8 cellular contexts compared by ENCODE assay signal in the genomic region with DNA sequence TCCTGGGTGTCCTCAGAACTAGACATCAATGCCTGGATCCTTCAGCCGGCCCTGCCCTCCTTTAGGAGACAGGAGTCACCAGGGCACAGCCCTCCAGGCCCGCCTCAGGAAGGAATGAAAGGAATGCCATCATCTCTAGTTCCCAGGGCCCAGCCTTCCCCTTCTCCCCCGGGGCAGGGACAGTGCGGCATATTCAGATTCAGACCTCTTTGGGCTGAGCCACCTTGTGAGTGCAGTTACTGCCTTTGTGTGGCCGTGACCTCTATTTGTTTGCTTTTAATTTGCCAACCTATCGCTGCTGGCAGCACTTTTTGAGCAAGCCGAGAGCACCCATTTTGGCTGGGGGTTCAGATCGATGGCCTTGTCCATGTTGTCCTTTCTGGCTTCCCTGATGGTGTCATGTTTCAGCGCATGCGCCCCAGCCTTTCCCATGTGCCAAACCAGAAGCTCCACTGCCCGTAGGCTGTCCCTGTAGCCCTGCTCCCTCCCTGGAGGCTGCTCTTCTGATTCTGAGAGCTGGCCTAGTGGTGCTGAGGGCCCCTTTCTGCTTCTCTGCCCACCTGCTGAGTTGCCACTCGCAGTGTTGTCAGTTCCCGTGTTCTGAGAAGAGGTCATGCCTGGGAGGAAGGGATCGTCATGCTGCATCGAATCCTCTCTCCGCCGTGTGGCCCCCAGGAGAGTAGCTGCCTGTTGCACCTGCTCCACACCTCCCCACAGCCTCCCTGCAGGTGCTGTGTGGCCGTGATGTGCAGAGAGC. TPM values are rescaled to one million over a fixed set of nuclear protein-coding genes. Genes with fewer than 3 reads are reported as not detected.
A peak's percentile ranks its signal among the peaks of the same experiment; 100 is the strongest.
DNase-seq lines count a peak whose midpoint lies in the region; ATAC-seq, FAIRE-seq and TF ChIP-seq lines count a peak whose summit lies in the region.

No MANE protein-coding gene starts in this region.

- no peak for TF ChIP-seq RAD21 in K562 (CRISPR knock-in tag; conservative IDR thresholded peaks at IDR 0.05 in 1 of 2, IDR thresholded peaks at IDR 0.05 in 1 of 2)

- H3K36me3 ChIP-seq in K562 (ENCODE audit: control insufficient read depth, insufficient read depth, low read length) (peaks cover 74% of the 10 kb centered on the region), aorta (ENCODE audit: control insufficient read depth in 1 of 2, insufficient read depth in 2 of 2, low read length in 1 of 2) (no peaks in the 10 kb centered on the region)

- no peak for FAIRE-seq in K562 (lab: Jason Lieb, UNC)

- no peaks in the 10 kb centered on the region for H3K27me3 ChIP-seq in K562 (ENCODE audit: control insufficient read depth in 2 of 2, insufficient read depth in 2 of 2, low read length in 2 of 2)
- H3K27me3 ChIP-seq in aorta (ENCODE audit: control insufficient read depth in 1 of 2, insufficient read depth in 2 of 2, low read length in 1 of 2) = no peaks in the 10 kb centered on the region

- in situ Hi-C loops in K562 (cut with MboI) = no loop called here

- POLR2A ChIA-PET in K562 (lab: Yijun Ruan, JAX) = interaction anchor here (0.6 to 2.1 kb wide), 7 partner anchors 9 to 205 kb away, joined by 3 to 9 read pairs (median 3); a partner anchor contains a TSS
- POLR2A ChIA-PET in GM10248 (lab: Yijun Ruan, JAX) = interaction anchor here (0.5 kb wide), 1 partner anchor 31 kb away, joined by 3 read pairs; no protein-coding TSS in a partner anchor

- H3K4me3 ChIP-seq in K562 (no peak overlapping the region), aorta (ENCODE audit: low read length in 2 of 2) (no peak overlapping the region)

- BruUV-seq in K562 (replicated peaks; lab: Mats Ljungman, UMichigan) = no TSS peak

- H4K20me1 ChIP-seq in K562 (replicated peaks; ENCODE audit: control insufficient read depth, insufficient read depth, low read length) = 0 out of 2 replicates have a peak, but pooled peaks cover 7% of the 10 kb centered on the region

- H3K27ac ChIP-seq in K562 (ENCODE audit: extremely low read depth, low read depth, low read length) (no peak overlapping the region), aorta (ENCODE audit: low read depth in 1 of 2, low read length in 2 of 2) (no peak overlapping the region)

- H2AFZ ChIP-seq in K562 (ENCODE audit: low read depth, low read length) = no peak overlapping the region

- H3K4me2 ChIP-seq in K562 (ENCODE audit: insufficient read depth, low read length) = no peak overlapping the region

- no peak for TF ChIP-seq CTCF in K562 (IDR thresholded peaks at IDR 0.05 in 2 of 3, conservative IDR thresholded peaks at IDR 0.05 in 1 of 3; ENCODE audit: insufficient read depth in 2 of 3, low read depth in 1 of 3, low read length in 3 of 3)
- no peak for TF ChIP-seq CTCF in GM10248 (IDR thresholded peaks at IDR 0.05; ENCODE audit: control extremely low read depth, extremely low read depth, low read depth, missing control alignments)

- CTCF ChIA-PET in K562 (lab: Yijun Ruan, JAX; ENCODE audit: low intra/inter-chr PET ratio) (no interaction called here), GM10248 (lab: Yijun Ruan, JAX) (interaction anchor here (0.9 to 3.0 kb wide), 5 partner anchors 12 to 69 kb away, joined by 3 to 6 read pairs (median 3); a partner anchor contains a TSS)

- H3K9me3 ChIP-seq in K562 (replicated peaks; ENCODE audit: control insufficient read depth, insufficient read depth, low read depth, low read length) = no peaks in the 10 kb centered on the region
- no peaks in the 10 kb centered on the region for H3K9me3 ChIP-seq in aorta (ENCODE audit: control insufficient read depth, low read length)

- ATAC-seq in Right ventricle myocardium inferior (peak; percentile 77), K562 (no peak), aorta (ENCODE audit: low FRiP score) (peak; percentile 57), HG02885 (IDR thresholded peaks at IDR 0.05; ENCODE audit: poor library complexity, unreplicated experiment) (no peak)

- intact Hi-C loops in Right ventricle myocardium inferior (cut with DNase I) = no loop called here
- intact Hi-C loops in cardiac septum (cut with DNase I) = no loop called here
- intact Hi-C loops in K562 (cut with micrococcal nuclease) = no loop called here
- intact Hi-C loops in aorta (cut with DNase I) = no loop called here

- DNase-seq in Right ventricle myocardium inferior (ENCODE audit: missing footprints) (peak; percentile 79), cardiac septum (ENCODE audit: low spot score) (no peak), K562 (ENCODE audit: extremely low read depth in 1 of 4, low spot score in 3 of 4) (no peak), left kidney (ENCODE audit: low read depth, low spot score) (peak; percentile 95), aorta (peak in 1 of 2 donors; percentile 87), GM10248 (ENCODE audit: extremely low spot score) (no peak), glomerular visceral epithelial cell (ENCODE audit: extremely low spot score) (no peak)

- TF ChIP-seq POLR2A in K562 (conservative IDR thresholded peaks at IDR 0.05) = no peak

- no peak for TF ChIP-seq EP300 in K562 (IDR thresholded peaks at IDR 0.05; ENCODE audit: low read length)

- peak overlapping the region in 1 of 2 experiments; percentile 79; a peak in 2 of 4 replicates for H3K9ac ChIP-seq in K562 (ENCODE audit: insufficient read depth in 1 of 2, low read depth in 2 of 2, low read length in 2 of 2)

- WGBS in K562 (ENCODE audit: insufficient coverage, low coverage, missing lambda C conversion rate) = 80% methylated on average over 17 of the region's 18 CpGs
- 54 to 58% methylated on average over 18 of the region's 18 CpGs for WGBS in aorta, 2 donors

- no peaks in the 10 kb centered on the region for H3K9me1 ChIP-seq in K562 (ENCODE audit: control insufficient read depth, insufficient read depth, low read length)

- H3K79me2 ChIP-seq in K562 (ENCODE audit: control insufficient read depth, insufficient read depth, low read length) = no peaks in the 10 kb centered on the region

- H3K4me1 ChIP-seq in K562 (replicated peaks in 1 of 2; ENCODE audit: control insufficient read depth in 2 of 2, insufficient read depth in 2 of 2, low read length in 2 of 2) (peaks cover 14 to 16% of the 10 kb centered on the region in 2 experiments; a peak in 4 of 5 replicates), aorta (ENCODE audit: control insufficient read depth in 1 of 2, insufficient read depth in 2 of 2, low read length in 2 of 2) (no peaks in the 10 kb centered on the region)

RNA-seq across cellular contexts. Expression of a gene that starts 10.9 kb away (rescaled TPM):
- 12.7 TPM for total RNA-seq in Right ventricle myocardium inferior
- 10.6 TPM for total RNA-seq in cardiac septum
- total RNA-seq in K562 (2011; cell fraction: chromatin; rRNA removed; ENCODE audit: low replicate concordance) = 20.7 and 42.5 TPM in 2 replicates
- 27.0 and 27.3 TPM in 2 replicates for total RNA-seq in K562 (2011; cell fraction: nucleolus; rRNA removed)
- 19.0 and 21.1 TPM in 2 replicates for total RNA-seq in K562 (2011; cell fraction: nucleoplasm; rRNA removed)
- total RNA-seq in K562 (2014; rRNA removed) = 2.7 and 3.1 TPM in 2 replicates
- 1.8 and 2.0 TPM in 2 replicates for total RNA-seq in K562 (2014; rRNA removed; fragmentation: Illumina TruSeq; extraction: Trizol)
- 2.9 and 4.5 TPM in 2 replicates for total RNA-seq in K562 (2015; rRNA removed; fragmentation: Illumina TruSeq; extraction: Trizol)
- total RNA-seq in K562 (2021) = 2.8 and 4.1 TPM in 2 replicates
- 4.8 and 7.5 TPM in 2 replicates for polyA plus RNA-seq in K562 (2011; rRNA removed)
- 2.9 and 5.5 TPM in 2 replicates for polyA plus RNA-seq in K562 (2011; cell fraction: cytosol; rRNA removed)
- polyA plus RNA-seq in K562 (2011; cell fraction: nucleus; rRNA removed) = 40.8 and 73.8 TPM in 2 replicates
- 3.4 and 10.6 TPM in 2 replicates for polyA plus RNA-seq in K562 (2012)
- 2.7 and 3.1 TPM in 2 replicates for polyA plus RNA-seq in K562 (2014; fragmentation: Illumina TruSeq; extraction: Trizol)
- polyA plus RNA-seq in K562 (2014; fragmentation: Nextera tagmentation; extraction: Ambion mirVana) = under 1 TPM; 0.32 to 0.34 TPM
- 4.5 and 5.8 TPM in 2 replicates for polyA plus RNA-seq in K562 (2014; rRNA removed)
- polyA minus RNA-seq in K562 (2011; rRNA and poly(A)+ RNA removed) = 1.2 and 2.2 TPM in 2 replicates
- 0.95 and 2.6 TPM in 2 replicates for polyA minus RNA-seq in K562 (2011; cell fraction: cytosol; rRNA and poly(A)+ RNA removed)
- 6.3 and 6.9 TPM in 2 replicates for polyA minus RNA-seq in K562 (2011; cell fraction: nucleus; rRNA and poly(A)+ RNA removed)
- 1 to 10 TPM; 4.6 to 5.4 TPM for total RNA-seq in aorta
- polyA plus RNA-seq in aorta = 1 to 10 TPM in 1 of 2 donors, not detected in 1; 5.3 TPM

RNA-seq across cellular contexts. Expression of a gene that starts 16.9 kb away (rescaled TPM):
- total RNA-seq in Right ventricle myocardium inferior (13.3 TPM), cardiac septum (10.7 TPM), K562 (2014; rRNA removed) (6.0 and 7.7 TPM in 2 replicates), K562 (2014; rRNA removed; fragmentation: Illumina TruSeq; extraction: Trizol) (4.5 and 6.5 TPM in 2 replicates), K562 (2015; rRNA removed; fragmentation: Illumina TruSeq; extraction: Trizol) (5.6 and 7.6 TPM in 2 replicates), K562 (2021) (16.9 TPM in 2 replicates), aorta (10 to 100 TPM; 11.1 to 16.8 TPM)
- 36.0 and 91.8 TPM in 2 replicates for total RNA-seq in K562 (2011; cell fraction: chromatin; rRNA removed; ENCODE audit: low replicate concordance)
- total RNA-seq in K562 (2011; cell fraction: nucleolus; rRNA removed) = 60.5 and 68.7 TPM in 2 replicates
- 54.1 and 60.8 TPM in 2 replicates for total RNA-seq in K562 (2011; cell fraction: nucleoplasm; rRNA removed)
- polyA plus RNA-seq in K562 (2011; rRNA removed) (5.7 and 10.6 TPM in 2 replicates), K562 (2014; fragmentation: Illumina TruSeq; extraction: Trizol) (11.7 and 11.8 TPM in 2 replicates), K562 (2014; fragmentation: Nextera tagmentation; extraction: Ambion mirVana) (1 to 10 TPM; 1.4 to 1.6 TPM), K562 (2014; rRNA removed) (7.1 and 9.9 TPM in 2 replicates), aorta (10 to 100 TPM in 1 of 2 donors, 1 to 10 TPM in 1; 2.9 to 10.2 TPM)
- 10.7 and 16.0 TPM in 2 replicates for polyA plus RNA-seq in K562 (2011; cell fraction: cytosol; rRNA removed)
- polyA plus RNA-seq in K562 (2011; cell fraction: nucleus; rRNA removed) = 25.5 and 35.7 TPM in 2 replicates
- 11.7 and 15.0 TPM in 2 replicates for polyA plus RNA-seq in K562 (2012)
- polyA minus RNA-seq in K562 (2011; rRNA and poly(A)+ RNA removed) = 12.8 and 16.0 TPM in 2 replicates
- polyA minus RNA-seq in K562 (2011; cell fraction: cytosol; rRNA and poly(A)+ RNA removed) = 15.2 and 25.2 TPM in 2 replicates
- 15.1 and 17.1 TPM in 2 replicates for polyA minus RNA-seq in K562 (2011; cell fraction: nucleus; rRNA and poly(A)+ RNA removed)

RNA-seq across cellular contexts. Expression of a gene that starts 24.9 kb away (rescaled TPM):
- total RNA-seq in Right ventricle myocardium inferior (17.4 TPM), cardiac septum (15.2 TPM), K562 (2014; rRNA removed) (33.1 and 50.4 TPM in 2 replicates), K562 (2014; rRNA removed; fragmentation: Illumina TruSeq; extraction: Trizol) (5.7 and 8.2 TPM in 2 replicates), K562 (2015; rRNA removed; fragmentation: Illumina TruSeq; extraction: Trizol) (21.2 and 21.9 TPM in 2 replicates), K562 (2021) (29.8 and 31.2 TPM in 2 replicates), aorta (10 to 100 TPM in 1 of 2 donors, 1 to 10 TPM in 1; 10.0 to 12.7 TPM)
- total RNA-seq in K562 (2011; cell fraction: chromatin; rRNA removed; ENCODE audit: low replicate concordance) = 39.7 and 71.7 TPM in 2 replicates
- total RNA-seq in K562 (2011; cell fraction: nucleolus; rRNA removed) = 42.2 and 44.1 TPM in 2 replicates
- 34.4 and 37.9 TPM in 2 replicates for total RNA-seq in K562 (2011; cell fraction: nucleoplasm; rRNA removed)
- polyA plus RNA-seq in K562 (2011; rRNA removed) (23.8 and 33.3 TPM in 2 replicates), K562 (2014; fragmentation: Illumina TruSeq; extraction: Trizol) (15.0 and 22.7 TPM in 2 replicates), K562 (2014; fragmentation: Nextera tagmentation; extraction: Ambion mirVana) (10 to 100 TPM; 16.7 to 26.0 TPM), K562 (2014; rRNA removed) (28.1 and 48.3 TPM in 2 replicates), aorta (10 to 100 TPM; 14.0 to 20.5 TPM)
- 27.1 and 60.5 TPM in 2 replicates for polyA plus RNA-seq in K562 (2011; cell fraction: cytosol; rRNA removed)
- 58.3 and 92.0 TPM in 2 replicates for polyA plus RNA-seq in K562 (2011; cell fraction: nucleus; rRNA removed)
- 28.4 and 31.7 TPM in 2 replicates for polyA plus RNA-seq in K562 (2012)
- 6.6 and 8.9 TPM in 2 replicates for polyA minus RNA-seq in K562 (2011; rRNA and poly(A)+ RNA removed)
- 7.1 and 9.9 TPM in 2 replicates for polyA minus RNA-seq in K562 (2011; cell fraction: cytosol; rRNA and poly(A)+ RNA removed)
- polyA minus RNA-seq in K562 (2011; cell fraction: nucleus; rRNA and poly(A)+ RNA removed) = 15.1 and 21.2 TPM in 2 replicates

RNA-seq across cellular contexts. Expression of a gene that starts 37.0 kb away (rescaled TPM):
- total RNA-seq in Right ventricle myocardium inferior (22.7 TPM), cardiac septum (25.6 TPM), K562 (2014; rRNA removed) (28.8 and 35.6 TPM in 2 replicates), K562 (2014; rRNA removed; fragmentation: Illumina TruSeq; extraction: Trizol) (7.3 and 9.5 TPM in 2 replicates), K562 (2015; rRNA removed; fragmentation: Illumina TruSeq; extraction: Trizol) (23.9 and 24.6 TPM in 2 replicates), K562 (2021) (45.2 and 54.4 TPM in 2 replicates), aorta (10 to 100 TPM; 49.6 to 55.6 TPM)
- total RNA-seq in K562 (2011; cell fraction: chromatin; rRNA removed; ENCODE audit: low replicate concordance) = 229 and 466 TPM in 2 replicates
- 309 and 326 TPM in 2 replicates for total RNA-seq in K562 (2011; cell fraction: nucleolus; rRNA removed)
- total RNA-seq in K562 (2011; cell fraction: nucleoplasm; rRNA removed) = 244 and 282 TPM in 2 replicates
- polyA plus RNA-seq in K562 (2011; rRNA removed) (59.7 and 110 TPM in 2 replicates), K562 (2014; fragmentation: Illumina TruSeq; extraction: Trizol) (21.8 and 29.4 TPM in 2 replicates), K562 (2014; fragmentation: Nextera tagmentation; extraction: Ambion mirVana) (under 1 TPM; 0.32 to 0.89 TPM), K562 (2014; rRNA removed) (35.5 and 36.2 TPM in 2 replicates), aorta (10 to 100 TPM in 1 of 2 donors, 1 to 10 TPM in 1; 6.1 to 38.8 TPM)
- 50.2 and 68.3 TPM in 2 replicates for polyA plus RNA-seq in K562 (2011; cell fraction: cytosol; rRNA removed)
- 313 and 392 TPM in 2 replicates for polyA plus RNA-seq in K562 (2011; cell fraction: nucleus; rRNA removed)
- 39.1 and 59.5 TPM in 2 replicates for polyA plus RNA-seq in K562 (2012)
- polyA minus RNA-seq in K562 (2011; rRNA and poly(A)+ RNA removed) = 56.4 and 73.7 TPM in 2 replicates
- polyA minus RNA-seq in K562 (2011; cell fraction: cytosol; rRNA and poly(A)+ RNA removed) = 58.2 and 59.2 TPM in 2 replicates
- polyA minus RNA-seq in K562 (2011; cell fraction: nucleus; rRNA and poly(A)+ RNA removed) = 58.7 and 72.1 TPM in 2 replicates

Comparison
In these comparisons a context has a peak if more than half of its experiments do, and no peak if none do; other contexts are left out.
1. DNase-seq: peak in Right ventricle myocardium inferior (single experiment) and left kidney (single experiment); none in cardiac septum (single experiment), K562 (0 of 4), GM10248 (single experiment) and glomerular visceral epithelial cell (single experiment).
2. ATAC-seq: peak in Right ventricle myocardium inferior (single experiment) and aorta (single experiment); none in K562 (single experiment) and HG02885 (single experiment).